In genomic region chr10:118458957-118459641, GRCh38 we compare ENCODE assay signal across 1 cellular context.
TF ChIP-seq lines count a peak whose summit lies in the region.

No MANE protein-coding gene starts in this region.

TF ChIP-seq in K562, 482 proteins besides CTCF, POLR2A, EP300 and RAD21 (continued from another document):
- TF ChIP-seq ZBTB26 (CRISPR knock-in tag; IDR thresholded peaks at IDR 0.05) = no peak
- TF ChIP-seq ZNF217 (CRISPR knock-in tag; IDR thresholded peaks at IDR 0.05) = no peak
- TF ChIP-seq, protein P1, sequence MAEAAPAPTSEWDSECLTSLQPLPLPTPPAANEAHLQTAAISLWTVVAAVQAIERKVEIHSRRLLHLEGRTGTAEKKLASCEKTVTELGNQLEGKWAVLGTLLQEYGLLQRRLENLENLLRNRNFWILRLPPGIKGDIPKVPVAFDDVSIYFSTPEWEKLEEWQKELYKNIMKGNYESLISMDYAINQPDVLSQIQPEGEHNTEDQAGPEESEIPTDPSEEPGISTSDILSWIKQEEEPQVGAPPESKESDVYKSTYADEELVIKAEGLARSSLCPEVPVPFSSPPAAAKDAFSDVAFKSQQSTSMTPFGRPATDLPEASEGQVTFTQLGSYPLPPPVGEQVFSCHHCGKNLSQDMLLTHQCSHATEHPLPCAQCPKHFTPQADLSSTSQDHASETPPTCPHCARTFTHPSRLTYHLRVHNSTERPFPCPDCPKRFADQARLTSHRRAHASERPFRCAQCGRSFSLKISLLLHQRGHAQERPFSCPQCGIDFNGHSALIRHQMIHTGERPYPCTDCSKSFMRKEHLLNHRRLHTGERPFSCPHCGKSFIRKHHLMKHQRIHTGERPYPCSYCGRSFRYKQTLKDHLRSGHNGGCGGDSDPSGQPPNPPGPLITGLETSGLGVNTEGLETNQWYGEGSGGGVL (CRISPR knock-in tag; IDR thresholded peaks at IDR 0.05) = no peak
- TF ChIP-seq MEF2D (tag; conservative IDR thresholded peaks at IDR 0.05; ENCODE audit: low read depth) = no peak
TF ChIP-seq in K562: peak in this region for 0.
